Comparison of ENCODE assay signal across 6 cellular contexts in the genomic region with DNA sequence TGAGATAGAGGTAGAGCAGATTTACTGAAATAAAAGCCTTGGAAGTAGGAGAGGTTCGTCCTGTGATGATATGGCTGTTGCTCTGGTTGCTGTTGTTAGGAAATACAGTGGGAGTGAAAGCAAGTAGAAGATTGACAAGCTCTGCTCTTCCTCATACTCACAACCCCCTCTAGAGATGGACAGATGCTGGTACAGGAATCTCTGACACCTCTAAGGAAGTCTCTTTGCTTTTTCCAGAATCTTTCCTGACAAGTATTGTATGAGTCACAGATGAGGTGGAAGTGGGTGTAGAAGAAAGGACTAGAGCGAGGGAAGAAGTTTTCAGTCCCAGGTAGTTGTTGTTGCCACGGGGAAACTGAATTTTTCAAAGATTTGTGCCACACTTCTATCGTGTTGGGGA.
DNase-seq lines count a peak whose midpoint lies in the region; ATAC-seq, FAIRE-seq and TF ChIP-seq lines count a peak whose summit lies in the region.
"Not testable (repeated sequence)": the region's sequence is repeated elsewhere in the genome, so short reads cannot be mapped to it uniquely, and the experiment has no call there.

No MANE protein-coding gene starts in this region.

- not testable (repeated sequence) for H3K18ac ChIP-seq in H1 (ENCODE audit: extremely low read depth, low read length)

- under 1% methylated on average over 4 of the region's 4 CpGs for WGBS in A549 (ENCODE audit: missing lambda C conversion rate)
- WGBS in H1 (ENCODE audit: extremely low coverage in 1 of 2, insufficient coverage in 1 of 2, insufficient read length in 1 of 2, insufficient replicate concordance in 2 of 2, low coverage in 1 of 2, low lambda C conversion rate in 2 of 2, missing lambda C conversion rate in 1 of 2), 2 experiments, result 64% methylated on average over 1 of the region's 4 CpGs; no CpG with 5 or more reads in 1 of the 2 experiments
- 7% methylated on average over 4 of the region's 4 CpGs for WGBS in HepG2 (ENCODE audit: low lambda C conversion rate)

- H2BK20ac ChIP-seq in H1 (ENCODE audit: low read length), result not testable (repeated sequence)

- not testable (repeated sequence) for H3K23me2 ChIP-seq in H1 (ENCODE audit: low read depth, low read length)

- not testable (repeated sequence) for H3K4ac ChIP-seq in H1 (replicated peaks; ENCODE audit: insufficient read length, low read depth, low read length)

- not testable (repeated sequence) for H3K14ac ChIP-seq in H1 (ENCODE audit: insufficient read length)

- H2BK12ac ChIP-seq in H1 (ENCODE audit: low read depth, low read length), result not testable (repeated sequence)

- H2BK15ac ChIP-seq in H1 (ENCODE audit: low read length), result not testable (repeated sequence)

- in situ Hi-C loops in HepG2 (cut with HindIII; ENCODE audit: extremely low pct_ligation_motif_present, low pct_unique_long_range_greater_than_20kb), result loop anchor here (25.0 kb wide), 1 partner anchor 1158 kb away; no protein-coding TSS in a partner anchor

- not testable (repeated sequence) for FAIRE-seq in A549 (lab: Jason Lieb, UNC)
- FAIRE-seq in H1 (lab: Jason Lieb, UNC), result peak; percentile 98
- peak; percentile 66 for FAIRE-seq in HepG2 (lab: Jason Lieb, UNC)

- not testable (repeated sequence) for H4K8ac ChIP-seq in H1 (ENCODE audit: extremely low read depth, insufficient read depth, low read length)

- not testable (repeated sequence) for H3K36me3 ChIP-seq in HCT116 (ENCODE audit: control insufficient read depth in 1 of 2, insufficient read depth in 2 of 2, low read length in 2 of 2); OCI-LY1 (ENCODE audit: insufficient read depth, low read length); H1 (ENCODE audit: control insufficient read depth in 2 of 4, insufficient read depth in 4 of 4, low read length in 3 of 4); HepG2 (replicated peaks in 1 of 2; ENCODE audit: control insufficient read depth in 1 of 2, insufficient read depth in 2 of 2, low read length in 2 of 2)

- not testable (repeated sequence) for TF ChIP-seq CTCF in A549 (IDR thresholded peaks at IDR 0.05); HCT116 (IDR thresholded peaks at IDR 0.05 in 2 of 3, conservative IDR thresholded peaks at IDR 0.05 in 1 of 3; ENCODE audit: borderline replicate concordance in 1 of 3, insufficient read depth in 1 of 3, low read depth in 2 of 3, low read length in 2 of 3); OCI-LY1 (IDR thresholded peaks at IDR 0.05; ENCODE audit: low read length); H1 (IDR thresholded peaks at IDR 0.05; ENCODE audit: control extremely low read depth in 1 of 3, insufficient read depth in 1 of 3, low read depth in 1 of 3, low read length in 3 of 3); HepG2 (CRISPR knock-in tag; IDR thresholded peaks at IDR 0.05)
- peak; percentile 8 for TF ChIP-seq CTCF in epithelial cell of proximal tubule (conservative IDR thresholded peaks at IDR 0.05; ENCODE audit: low read depth, low read length)

- H3K27me3 ChIP-seq in HCT116 (ENCODE audit: insufficient read depth, low read length); OCI-LY1 (ENCODE audit: insufficient read depth, low read length); H1 (replicated peaks in 1 of 4; ENCODE audit: control insufficient read depth in 3 of 4, extremely low read depth in 1 of 4, insufficient read depth in 3 of 4, low read length in 3 of 4); HepG2 (ENCODE audit: control insufficient read depth in 1 of 2, insufficient read depth in 2 of 2, low read length in 2 of 2): not testable (repeated sequence)

- not testable (repeated sequence) for H3K4me2 ChIP-seq in A549; HCT116 (ENCODE audit: low read length); H1 (ENCODE audit: insufficient read depth in 1 of 2, low read depth in 2 of 2, low read length in 2 of 2); HepG2 (ENCODE audit: low read depth, low read length)
- H3K4me2 ChIP-seq in OCI-LY1 (ENCODE audit: low read length), result peak overlapping the region; percentile 34; the same call in 1 of the 2 replicates

- RAD21 ChIA-PET in HCT116 (lab: Charles Lee; ENCODE audit: low non-redundant PET in 1 of 2, low total read pairs in 2 of 2, uncharacterized antibody in 2 of 2, unreplicated experiment in 2 of 2), result not testable (repeated sequence)

- not testable (repeated sequence) for H2BK120ac ChIP-seq in H1 (replicated peaks; ENCODE audit: low read depth, low read length)

- CTCF ChIA-PET in A549 (lab: Yijun Ruan, JAX); HCT116 (lab: Charles Lee); H1 (lab: Charles Lee; ENCODE audit: partially characterized antibody); HepG2 (lab: Yijun Ruan, JAX; ENCODE audit: low intra/inter-chr PET ratio, low total read pairs): not testable (repeated sequence)

- not testable (repeated sequence) for H4K5ac ChIP-seq in H1 (ENCODE audit: insufficient read length, low read depth, low read length)

- BruUV-seq in HCT116 (replicated peaks; lab: Mats Ljungman, UMichigan); HepG2 (replicated peaks; lab: Mats Ljungman, UMichigan): not testable (repeated sequence)

- not testable (repeated sequence) for TF ChIP-seq EP300 in A549 (IDR thresholded peaks at IDR 0.05); H1 (IDR thresholded peaks at IDR 0.05; ENCODE audit: borderline replicate concordance in 1 of 2, low read depth in 2 of 2, low read length in 2 of 2); HepG2 (IDR thresholded peaks at IDR 0.05; ENCODE audit: low read depth in 2 of 2, low read length in 2 of 2); HepG2 (CRISPR knock-in tag; IDR thresholded peaks at IDR 0.05; ENCODE audit: borderline replicate concordance)

- H3K9me2 ChIP-seq in HCT116 (ENCODE audit: insufficient read depth); OCI-LY1 (ENCODE audit: low read depth, low read length): not testable (repeated sequence)

- not testable (repeated sequence) for H3K23ac ChIP-seq in H1 (ENCODE audit: insufficient read length)

- not testable (repeated sequence) for H3K56ac ChIP-seq in H1 (replicated peaks; ENCODE audit: insufficient read length, low read depth, low read length)

- ATAC-seq in A549, result peak; percentile 24 to 40; a peak in 3 of 6 replicates
- ATAC-seq in HCT116, result peak; percentile 50
- peak; percentile 54 for ATAC-seq in HepG2

- H3K27ac ChIP-seq in A549; HCT116 (ENCODE audit: low read depth, low read length); H1 (ENCODE audit: low read depth, low read length); HepG2 (ENCODE audit: extremely low read length, insufficient read depth, low read length): not testable (repeated sequence)
- H3K27ac ChIP-seq in OCI-LY1 (ENCODE audit: low read depth, low read length, poor library complexity, severe bottlenecking), result peak overlapping the region; percentile 93

- H4K20me1 ChIP-seq in HCT116 (ENCODE audit: insufficient read depth); OCI-LY1 (ENCODE audit: insufficient read depth, low read length); H1 (replicated peaks in 1 of 2; ENCODE audit: control insufficient read depth in 1 of 2, insufficient read depth in 2 of 2, low read length in 2 of 2); HepG2 (ENCODE audit: insufficient read depth, low read length): not testable (repeated sequence)

- not testable (repeated sequence) for H2BK5ac ChIP-seq in H1 (ENCODE audit: low read depth, low read length)

- H3F3A ChIP-seq in OCI-LY1 (ENCODE audit: insufficient read depth, low read length), result not testable (repeated sequence)

- not testable (repeated sequence) for H3K4me1 ChIP-seq in A549; HCT116 (ENCODE audit: control insufficient read depth in 1 of 2, insufficient read depth in 2 of 2, low read length in 2 of 2); H1 (replicated peaks in 1 of 4; ENCODE audit: control insufficient read depth in 3 of 4, insufficient read depth in 4 of 4, low read length in 3 of 4); HepG2 (ENCODE audit: insufficient read depth, low read length)
- peaks cover 32% of the 10 kb centered on the region for H3K4me1 ChIP-seq in OCI-LY1 (ENCODE audit: insufficient read depth, low read length, severe bottlenecking)

- not testable (repeated sequence) for H4K91ac ChIP-seq in H1 (replicated peaks; ENCODE audit: insufficient read length, low read length)

- not testable (repeated sequence) for H3K9ac ChIP-seq in HCT116 (ENCODE audit: low read length); H1 (replicated peaks in 1 of 4; ENCODE audit: extremely low read depth in 1 of 4, low read depth in 3 of 4, low read length in 3 of 4); HepG2 (ENCODE audit: insufficient read depth, low read depth, low read length)
- H3K9ac ChIP-seq in OCI-LY1 (ENCODE audit: low read length), result peak overlapping the region; percentile 66; the same call in 1 of the 2 replicates

- TF ChIP-seq RAD21 in A549 (conservative IDR thresholded peaks at IDR 0.05 in 1 of 2, IDR thresholded peaks at IDR 0.05 in 1 of 2); HCT116 (IDR thresholded peaks at IDR 0.05; ENCODE audit: low read depth); H1 (IDR thresholded peaks at IDR 0.05 in 1 of 2, conservative IDR thresholded peaks at IDR 0.05 in 1 of 2; ENCODE audit: low read depth in 2 of 2, low read length in 2 of 2); HepG2 (CRISPR knock-in tag; IDR thresholded peaks at IDR 0.05): not testable (repeated sequence)

- not testable (repeated sequence) for H3K4me3 ChIP-seq in A549; HCT116 (replicated peaks in 1 of 2; ENCODE audit: low read depth in 1 of 2, low read length in 2 of 2); OCI-LY1 (ENCODE audit: low read depth, low read length, poor library complexity, severe bottlenecking); H1 (ENCODE audit: extremely low read depth in 1 of 4, insufficient read depth in 2 of 4, low read depth in 3 of 4, low read length in 4 of 4); epithelial cell of proximal tubule (ENCODE audit: low read depth, low read length); HepG2 (replicated peaks in 1 of 3; ENCODE audit: insufficient read depth in 1 of 3, low read depth in 2 of 3, low read length in 3 of 3)

- DNase-seq in A549 (ENCODE audit: low read depth in 1 of 2, low spot score in 1 of 2) (peak in 1 of 2 experiments; percentile 6), epithelial cell of proximal tubule (ENCODE audit: low read depth) (peak; percentile 7)
- not testable (repeated sequence) for DNase-seq in HCT116 (ENCODE audit: low read depth, low spot score); H1 (ENCODE audit: low read depth in 1 of 2, low spot score in 2 of 2); HepG2 (ENCODE audit: low spot score)

- not testable (repeated sequence) for H2AK5ac ChIP-seq in H1 (ENCODE audit: low read depth, low read length)

- POLR2A ChIA-PET in A549 (lab: Yijun Ruan, JAX); HCT116 (lab: Charles Lee); H1 (lab: Charles Lee; ENCODE audit: partially characterized antibody); HepG2 (lab: Yijun Ruan, JAX): not testable (repeated sequence)

- intact Hi-C loops in HCT116 (cut with micrococcal nuclease); HepG2 (cut with micrococcal nuclease; ENCODE audit: unreplicated experiment): not testable (repeated sequence)

- not testable (repeated sequence) for H2AFZ ChIP-seq in HCT116 (ENCODE audit: low read depth, low read length, poor library complexity, severe bottlenecking); OCI-LY1 (ENCODE audit: low read length); H1 (ENCODE audit: low read length); HepG2 (ENCODE audit: low read length)

- not testable (repeated sequence) for H3K79me2 ChIP-seq in HCT116 (ENCODE audit: insufficient read depth, low read length); OCI-LY1 (ENCODE audit: insufficient read depth, low read length); H1 (ENCODE audit: control insufficient read depth in 1 of 2, insufficient read depth in 2 of 2, low read length in 2 of 2); HepG2 (ENCODE audit: insufficient read depth, low read length)

- TF ChIP-seq POLR2A in A549 (IDR thresholded peaks at IDR 0.05; ENCODE audit: low read length); HCT116 (IDR thresholded peaks at IDR 0.05; ENCODE audit: borderline replicate concordance, extremely low read depth, insufficient read depth, insufficient read length); H1 (IDR thresholded peaks at IDR 0.05; ENCODE audit: control extremely low read depth in 1 of 2, low read depth in 2 of 2, low read length in 2 of 2); HepG2 (IDR thresholded peaks at IDR 0.05; ENCODE audit: insufficient read depth in 1 of 2, low read depth in 2 of 2, low read length in 2 of 2): not testable (repeated sequence)

- H3K79me1 ChIP-seq in H1 (ENCODE audit: low read depth, low read length), result not testable (repeated sequence)

- H3K9me3 ChIP-seq in A549; HCT116 (ENCODE audit: control insufficient read depth in 1 of 2, insufficient read depth in 1 of 2, low read depth in 1 of 2, low read length in 2 of 2); OCI-LY1 (ENCODE audit: low read length); H1 (ENCODE audit: insufficient read depth in 2 of 2, low read depth in 1 of 2, low read length in 1 of 2); HepG2 (ENCODE audit: low read length): not testable (repeated sequence)
